8 cellular contexts compared by ENCODE assay signal in genomic region chr7:3301831-3302618, GRCh38. TPM values are rescaled to one million over a fixed set of nuclear protein-coding genes. Genes with fewer than 3 reads are reported as not detected.
DNase-seq lines count a peak whose midpoint lies in the region; ATAC-seq and TF ChIP-seq lines count a peak whose summit lies in the region.

No MANE protein-coding gene starts in this region.

- H3K4me1 ChIP-seq in lower lobe of right lung: peaks cover 12% of the 10 kb centered on the region

- H3K27ac ChIP-seq in coronary artery (peak overlapping the region; percentile 63 to 90), lower lobe of right lung (no peak overlapping the region)

- DNase-seq in stimulated activated CD4-positive, alpha-beta T cell treated with anti-CD3 and anti-CD28 coated beads, Interleukin-15, amount 100 ng/mL, for 24 hours: peak; percentile 14
- DNase-seq in stimulated activated CD4-positive, alpha-beta T cell treated with anti-CD3 and anti-CD28 coated beads, Interleukin-1b, Interleukin-23, amount 100 ng/mL, for 48 hours: no peak
- peak; percentile 43 for DNase-seq in SK-N-DZ (ENCODE audit: low spot score)
- DNase-seq in coronary artery (ENCODE audit: low spot score): peak; percentile 76
- DNase-seq in lower lobe of right lung: no peak
- DNase-seq in stromal cell of bone marrow (ENCODE audit: low read depth): peak; percentile 9

- peaks cover 7% of the 10 kb centered on the region for H3K27me3 ChIP-seq in lower lobe of right lung (ENCODE audit: low read depth)

- TF ChIP-seq CTCF in coronary artery (IDR thresholded peaks at IDR 0.05): no peak
- peak; percentile 9 for TF ChIP-seq CTCF in lower lobe of right lung (IDR thresholded peaks at IDR 0.05)

- ATAC-seq in lower lobe of right lung (peak; percentile 4 to 14), GM18867 (IDR thresholded peaks at IDR 0.05; ENCODE audit: unreplicated experiment) (no peak), HG02884 (IDR thresholded peaks at IDR 0.05; ENCODE audit: unreplicated experiment) (no peak)

- H3K36me3 ChIP-seq in lower lobe of right lung: no peaks in the 10 kb centered on the region

- no peaks in the 10 kb centered on the region for H3K9me3 ChIP-seq in lower lobe of right lung

- intact Hi-C loops in lower lobe of right lung (cut with DNase I): no loop called here

- peak overlapping the region; percentile 94 for H3K4me3 ChIP-seq in coronary artery
- H3K4me3 ChIP-seq in lower lobe of right lung: peak overlapping the region; percentile 61

RNA-seq across cellular contexts. Expression of gene SDK1, which starts 1.0 kb away (rescaled TPM):
- polyA plus RNA-seq in SK-N-DZ (2014; cell fraction: cytosol; rRNA removed): 8.2 and 9.2 TPM in 2 replicates
- polyA plus RNA-seq in SK-N-DZ (2014; cell fraction: nucleus; rRNA removed): 4.0 and 6.7 TPM in 2 replicates
- 10.0 TPM for total RNA-seq in lower lobe of right lung

Comparison
In these comparisons a context has a peak if more than half of its experiments do, and no peak if none do; other contexts are left out.
1. DNase-seq: peak in stimulated activated CD4-positive, alpha-beta T cell treated with anti-CD3 and anti-CD28 coated beads, Interleukin-15, amount 100 ng/mL, for 24 hours (single experiment), SK-N-DZ (single experiment), coronary artery (single experiment) and stromal cell of bone marrow (single experiment); none in stimulated activated CD4-positive, alpha-beta T cell treated with anti-CD3 and anti-CD28 coated beads, Interleukin-1b, Interleukin-23, amount 100 ng/mL, for 48 hours (single experiment) and lower lobe of right lung (single experiment).
2. ATAC-seq: peak in lower lobe of right lung (2 of 2); none in GM18867 (single experiment) and HG02884 (single experiment).